20 cellular contexts compared by ENCODE assay signal in genomic region chr5:56002303-56002702, GRCh38.
"Had no signal": no experiment of that assay in that cellular context is flagged by ENCODE, and none has a peak within 500 bp of the region (broad histone marks: within the 10 kb centered on the region; RNA-seq: fewer than 3 reads in every experiment).

No MANE protein-coding gene starts in this region.

- H3K36me3 Mint-ChIP-seq: mesothelial cell of epicardium; natural killer cell treated with Interleukin-12 subunit alpha and Interleukin-12 subunit beta and Interleukin-15 and Interleukin-18, amount 100 ng/mL, for 72 hours had no signal

- H3K27ac ChIP-seq: coronary artery, heart right ventricle, suprapubic skin, thyroid gland, upper lobe of right lung had no signal

- H3K27me3 Mint-ChIP-seq: progenitor cell of endocrine pancreas had no signal

- FAIRE-seq: pancreas had no signal

- H3K9me3 Mint-ChIP-seq: natural killer cell treated with Interleukin-12 subunit alpha and Interleukin-12 subunit beta and Interleukin-15 and Interleukin-18, amount 100 ng/mL, for 72 hours had no signal

- DNase-seq: effector CD4-positive, alpha-beta T cell; gastrocnemius medialis; heart right ventricle; islet precursor cell; mammary epithelial cell; occipital lobe; pancreas; right cardiac atrium; stimulated activated CD4-positive, alpha-beta T cell treated with anti-CD3 and anti-CD28 coated beads, Interleukin-2, amount 100 ng/mL, for 48 hours; stimulated activated naive CD4-positive, alpha-beta T cell treated with Interleukin-2 at 50 U/mL for 16 hours; thyroid gland; upper lobe of right lung had no signal

- H3K9me3 ChIP-seq: pancreas, thyroid gland, upper lobe of right lung, vagina had no signal

- H3K4me2 ChIP-seq: smooth muscle cell had no signal

- H3K4me1 ChIP-seq: thyroid gland, upper lobe of right lung had no signal

- H3K27me3 ChIP-seq: gastrocnemius medialis, heart right ventricle, pancreas, suprapubic skin, thyroid gland, upper lobe of right lung, vagina had no signal

- H3K36me3 ChIP-seq: gastrocnemius medialis, heart right ventricle, pancreas, suprapubic skin, thyroid gland, upper lobe of right lung, vagina had no signal

- ATAC-seq: esophagus mucosa; heart right ventricle; natural killer cell treated with Interleukin-12 subunit alpha and Interleukin-12 subunit beta and Interleukin-15 and Interleukin-18, amount 100 ng/mL, for 72 hours; right cardiac atrium had no signal

- H3K27ac Mint-ChIP-seq: mesothelial cell of epicardium; natural killer cell treated with Interleukin-12 subunit alpha and Interleukin-12 subunit beta and Interleukin-15 and Interleukin-18, amount 100 ng/mL, for 72 hours had no signal

- H3K4me3 Mint-ChIP-seq: mesothelial cell of epicardium; natural killer cell treated with Interleukin-12 subunit alpha and Interleukin-12 subunit beta and Interleukin-15 and Interleukin-18, amount 100 ng/mL, for 72 hours had no signal

- H3K4me3 ChIP-seq: coronary artery, gastrocnemius medialis, heart right ventricle, pancreas, smooth muscle cell, suprapubic skin, thyroid gland, upper lobe of right lung, vagina had no signal
